Comparison of ENCODE assay signal across 1 cellular context in the genomic region with DNA sequence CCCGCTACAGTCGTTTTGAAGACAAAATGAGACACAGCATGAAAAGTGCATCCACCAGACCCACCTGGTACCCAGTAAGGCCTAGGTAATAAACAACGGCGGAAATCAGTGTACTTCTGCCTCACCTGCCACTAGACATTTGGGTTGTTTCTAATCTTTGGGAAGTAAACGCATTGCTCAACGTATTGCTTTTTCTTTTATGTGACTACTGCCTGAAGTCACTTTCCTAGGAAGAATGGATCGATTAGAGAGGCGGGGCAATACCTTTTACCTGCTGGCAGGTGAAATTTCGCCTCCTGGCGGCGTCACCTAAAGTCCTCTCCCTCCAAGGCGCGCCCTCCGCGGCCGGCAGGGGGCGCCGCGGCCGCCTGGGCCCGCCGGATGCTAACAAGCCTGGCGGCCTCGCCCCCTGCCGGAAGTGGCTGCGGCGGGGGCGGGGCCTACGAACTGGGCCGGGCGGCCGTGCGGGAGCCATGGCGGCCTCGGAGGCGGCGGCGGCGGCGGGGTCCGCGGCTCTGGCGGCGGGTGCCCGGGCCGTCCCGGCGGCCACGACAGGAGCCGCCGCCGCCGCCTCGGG.
TF ChIP-seq lines count a peak whose summit lies in the region.

A gene with protein sequence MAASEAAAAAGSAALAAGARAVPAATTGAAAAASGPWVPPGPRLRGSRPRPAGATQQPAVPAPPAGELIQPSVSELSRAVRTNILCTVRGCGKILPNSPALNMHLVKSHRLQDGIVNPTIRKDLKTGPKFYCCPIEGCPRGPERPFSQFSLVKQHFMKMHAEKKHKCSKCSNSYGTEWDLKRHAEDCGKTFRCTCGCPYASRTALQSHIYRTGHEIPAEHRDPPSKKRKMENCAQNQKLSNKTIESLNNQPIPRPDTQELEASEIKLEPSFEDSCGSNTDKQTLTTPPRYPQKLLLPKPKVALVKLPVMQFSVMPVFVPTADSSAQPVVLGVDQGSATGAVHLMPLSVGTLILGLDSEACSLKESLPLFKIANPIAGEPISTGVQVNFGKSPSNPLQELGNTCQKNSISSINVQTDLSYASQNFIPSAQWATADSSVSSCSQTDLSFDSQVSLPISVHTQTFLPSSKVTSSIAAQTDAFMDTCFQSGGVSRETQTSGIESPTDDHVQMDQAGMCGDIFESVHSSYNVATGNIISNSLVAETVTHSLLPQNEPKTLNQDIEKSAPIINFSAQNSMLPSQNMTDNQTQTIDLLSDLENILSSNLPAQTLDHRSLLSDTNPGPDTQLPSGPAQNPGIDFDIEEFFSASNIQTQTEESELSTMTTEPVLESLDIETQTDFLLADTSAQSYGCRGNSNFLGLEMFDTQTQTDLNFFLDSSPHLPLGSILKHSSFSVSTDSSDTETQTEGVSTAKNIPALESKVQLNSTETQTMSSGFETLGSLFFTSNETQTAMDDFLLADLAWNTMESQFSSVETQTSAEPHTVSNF (plus strand): TSS at position 445 of the 577 bp plus-strand sequence. CDS start 29 bp downstream, at position 474.

TF ChIP-seq in HepG2, 621 proteins besides CTCF, POLR2A, EP300 and RAD21 (continued from another document and continues in another):
- TF ChIP-seq, protein P1, sequence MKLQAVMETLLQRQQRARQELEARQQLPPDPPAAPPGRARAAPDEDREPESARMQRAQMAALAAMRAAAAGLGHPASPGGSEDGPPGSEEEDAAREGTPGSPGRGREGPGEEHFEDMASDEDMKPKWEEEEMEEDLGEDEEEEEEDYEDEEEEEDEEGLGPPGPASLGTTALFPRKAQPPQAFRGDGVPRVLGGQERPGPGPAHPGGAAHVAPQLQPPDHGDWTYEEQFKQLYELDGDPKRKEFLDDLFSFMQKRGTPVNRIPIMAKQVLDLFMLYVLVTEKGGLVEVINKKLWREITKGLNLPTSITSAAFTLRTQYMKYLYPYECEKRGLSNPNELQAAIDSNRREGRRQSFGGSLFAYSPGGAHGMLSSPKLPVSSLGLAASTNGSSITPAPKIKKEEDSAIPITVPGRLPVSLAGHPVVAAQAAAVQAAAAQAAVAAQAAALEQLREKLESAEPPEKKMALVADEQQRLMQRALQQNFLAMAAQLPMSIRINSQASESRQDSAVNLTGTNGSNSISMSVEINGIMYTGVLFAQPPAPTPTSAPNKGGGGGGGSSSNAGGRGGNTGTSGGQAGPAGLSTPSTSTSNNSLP (IDR thresholded peaks at IDR 0.05; ENCODE audit: low read depth, low read length) = peak; percentile 63; the same call in 1 of the 2 replicates
- no peak for TF ChIP-seq IKZF4 (CRISPR knock-in tag; IDR thresholded peaks at IDR 0.05; ENCODE audit: borderline replicate concordance, low read depth, not compliant biosample characterization)
- TF ChIP-seq MAZ (IDR thresholded peaks at IDR 0.05; ENCODE audit: borderline replicate concordance, low read depth, low read length) = peak; percentile 77; the same call in 1 of the 2 replicates
- TF ChIP-seq MAZ (CRISPR knock-in tag; IDR thresholded peaks at IDR 0.05; ENCODE audit: low read depth) = no peak; the same call in 1 of the 2 replicates
- TF ChIP-seq ZNF616 (CRISPR knock-in tag; IDR thresholded peaks at IDR 0.05; ENCODE audit: low read depth) = no peak; the same call in 1 of the 2 replicates
- TF ChIP-seq ZNF24 (IDR thresholded peaks at IDR 0.05) = 0 out of 2 replicates have a peak, but pooled peaks have one; percentile 52
- peak; percentile 98 for TF ChIP-seq XRCC5 (optimal IDR thresholded peaks at IDR 0.05; ENCODE audit: low read length)
- TF ChIP-seq SP5 (CRISPR knock-in tag; IDR thresholded peaks at IDR 0.05; ENCODE audit: borderline replicate concordance, low read depth) = peak; percentile 81
- TF ChIP-seq TERF1 (CRISPR knock-in tag; IDR thresholded peaks at IDR 0.05) = no peak
- TF ChIP-seq, protein P2, sequence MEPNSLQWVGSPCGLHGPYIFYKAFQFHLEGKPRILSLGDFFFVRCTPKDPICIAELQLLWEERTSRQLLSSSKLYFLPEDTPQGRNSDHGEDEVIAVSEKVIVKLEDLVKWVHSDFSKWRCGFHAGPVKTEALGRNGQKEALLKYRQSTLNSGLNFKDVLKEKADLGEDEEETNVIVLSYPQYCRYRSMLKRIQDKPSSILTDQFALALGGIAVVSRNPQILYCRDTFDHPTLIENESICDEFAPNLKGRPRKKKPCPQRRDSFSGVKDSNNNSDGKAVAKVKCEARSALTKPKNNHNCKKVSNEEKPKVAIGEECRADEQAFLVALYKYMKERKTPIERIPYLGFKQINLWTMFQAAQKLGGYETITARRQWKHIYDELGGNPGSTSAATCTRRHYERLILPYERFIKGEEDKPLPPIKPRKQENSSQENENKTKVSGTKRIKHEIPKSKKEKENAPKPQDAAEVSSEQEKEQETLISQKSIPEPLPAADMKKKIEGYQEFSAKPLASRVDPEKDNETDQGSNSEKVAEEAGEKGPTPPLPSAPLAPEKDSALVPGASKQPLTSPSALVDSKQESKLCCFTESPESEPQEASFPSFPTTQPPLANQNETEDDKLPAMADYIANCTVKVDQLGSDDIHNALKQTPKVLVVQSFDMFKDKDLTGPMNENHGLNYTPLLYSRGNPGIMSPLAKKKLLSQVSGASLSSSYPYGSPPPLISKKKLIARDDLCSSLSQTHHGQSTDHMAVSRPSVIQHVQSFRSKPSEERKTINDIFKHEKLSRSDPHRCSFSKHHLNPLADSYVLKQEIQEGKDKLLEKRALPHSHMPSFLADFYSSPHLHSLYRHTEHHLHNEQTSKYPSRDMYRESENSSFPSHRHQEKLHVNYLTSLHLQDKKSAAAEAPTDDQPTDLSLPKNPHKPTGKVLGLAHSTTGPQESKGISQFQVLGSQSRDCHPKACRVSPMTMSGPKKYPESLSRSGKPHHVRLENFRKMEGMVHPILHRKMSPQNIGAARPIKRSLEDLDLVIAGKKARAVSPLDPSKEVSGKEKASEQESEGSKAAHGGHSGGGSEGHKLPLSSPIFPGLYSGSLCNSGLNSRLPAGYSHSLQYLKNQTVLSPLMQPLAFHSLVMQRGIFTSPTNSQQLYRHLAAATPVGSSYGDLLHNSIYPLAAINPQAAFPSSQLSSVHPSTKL (CRISPR knock-in tag; IDR thresholded peaks at IDR 0.05) = no peak; the same call in 1 of the 2 replicates
- peak; percentile 66; the same call in 1 of the 2 replicates for TF ChIP-seq SRF (IDR thresholded peaks at IDR 0.05; ENCODE audit: low read depth, low read length)
- peak; percentile 93 for TF ChIP-seq YY1 (IDR thresholded peaks at IDR 0.05; ENCODE audit: insufficient read depth, insufficient replicate concordance, low read depth, low read length)
- no peak for TF ChIP-seq KAT7 (CRISPR knock-in tag; IDR thresholded peaks at IDR 0.05; ENCODE audit: borderline replicate concordance)
- no peak for TF ChIP-seq ZNF274 (CRISPR knock-in tag; IDR thresholded peaks at IDR 0.05)
- no peak for TF ChIP-seq ZNF383 (CRISPR knock-in tag; IDR thresholded peaks at IDR 0.05; ENCODE audit: borderline replicate concordance)
- TF ChIP-seq ZNF441 (CRISPR knock-in tag; IDR thresholded peaks at IDR 0.05; ENCODE audit: borderline replicate concordance) = no peak
- TF ChIP-seq, protein P3, sequence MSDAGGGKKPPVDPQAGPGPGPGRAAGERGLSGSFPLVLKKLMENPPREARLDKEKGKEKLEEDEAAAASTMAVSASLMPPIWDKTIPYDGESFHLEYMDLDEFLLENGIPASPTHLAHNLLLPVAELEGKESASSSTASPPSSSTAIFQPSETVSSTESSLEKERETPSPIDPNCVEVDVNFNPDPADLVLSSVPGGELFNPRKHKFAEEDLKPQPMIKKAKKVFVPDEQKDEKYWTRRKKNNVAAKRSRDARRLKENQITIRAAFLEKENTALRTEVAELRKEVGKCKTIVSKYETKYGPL (CRISPR knock-in tag; IDR thresholded peaks at IDR 0.05) = no peak
- TF ChIP-seq TOPORS (CRISPR knock-in tag; IDR thresholded peaks at IDR 0.05) = no peak
- 0 out of 2 replicates have a peak, but pooled peaks have one; percentile 40 for TF ChIP-seq SNAI1 (CRISPR knock-in tag; IDR thresholded peaks at IDR 0.05; ENCODE audit: borderline replicate concordance)
- TF ChIP-seq GZF1 (CRISPR knock-in tag; IDR thresholded peaks at IDR 0.05) = no peak
- peak; percentile 34; the same call in 1 of the 2 replicates for TF ChIP-seq ZNF333 (CRISPR knock-in tag; IDR thresholded peaks at IDR 0.05; ENCODE audit: borderline replicate concordance)
- peak; percentile 42; the same call in 1 of the 2 replicates for TF ChIP-seq BHLHE40 (IDR thresholded peaks at IDR 0.05; ENCODE audit: low read length)
- TF ChIP-seq ZNF318 (CRISPR knock-in tag; IDR thresholded peaks at IDR 0.05) = no peak
- no peak for TF ChIP-seq ZNF775 (CRISPR knock-in tag; IDR thresholded peaks at IDR 0.05; ENCODE audit: borderline replicate concordance)
- TF ChIP-seq HDAC2 (CRISPR knock-in tag; IDR thresholded peaks at IDR 0.05) = peak; percentile 43; the same call in 1 of the 2 replicates
- no peak for TF ChIP-seq RELA (CRISPR knock-in tag; IDR thresholded peaks at IDR 0.05)
- peak; percentile 67 for TF ChIP-seq ATF7-NPFF (CRISPR knock-in tag; IDR thresholded peaks at IDR 0.05; ENCODE audit: low read depth)
- no peak for TF ChIP-seq NFE2 (CRISPR knock-in tag; IDR thresholded peaks at IDR 0.05)
- 0 out of 2 replicates have a peak, but pooled peaks have one; percentile 24 for TF ChIP-seq ARNTL (CRISPR knock-in tag; IDR thresholded peaks at IDR 0.05)
- peak; percentile 79 for TF ChIP-seq ZNF331 (CRISPR knock-in tag; IDR thresholded peaks at IDR 0.05)
- TF ChIP-seq SNAPC2 (CRISPR knock-in tag; IDR thresholded peaks at IDR 0.05) = no peak
- TF ChIP-seq NAIF1 (CRISPR knock-in tag; IDR thresholded peaks at IDR 0.05; ENCODE audit: borderline replicate concordance) = no peak
- peak; percentile 72 for TF ChIP-seq RBFOX2 (IDR thresholded peaks at IDR 0.05; ENCODE audit: low read depth, low read length)
- peak; percentile 52; the same call in 1 of the 2 replicates for TF ChIP-seq PPARG (CRISPR knock-in tag; conservative IDR thresholded peaks at IDR 0.05)
- peak; percentile 24; the same call in 1 of the 2 replicates for TF ChIP-seq DR1 (CRISPR knock-in tag; IDR thresholded peaks at IDR 0.05)
- peak; percentile 45; the same call in 1 of the 2 replicates for TF ChIP-seq NR2C2 (CRISPR knock-in tag; IDR thresholded peaks at IDR 0.05; ENCODE audit: borderline replicate concordance)
- no peak for TF ChIP-seq ZNF562 (CRISPR knock-in tag; IDR thresholded peaks at IDR 0.05; ENCODE audit: borderline replicate concordance)
- TF ChIP-seq ONECUT2 (CRISPR knock-in tag; IDR thresholded peaks at IDR 0.05) = peak; percentile 97
- no peak for TF ChIP-seq CBX1 (IDR thresholded peaks at IDR 0.05; ENCODE audit: low read depth)
